ENCODE assay signal across 34 cellular contexts in genomic region chr5:66529704-66530103, GRCh38.
"Had no signal": no experiment of that assay in that cellular context is flagged by ENCODE, and none has a peak within 500 bp of the region (broad histone marks: within the 10 kb centered on the region; RNA-seq: fewer than 3 reads in every experiment).

No MANE protein-coding gene starts in this region.

- H3K36me3 ChIP-seq: adrenal gland, breast epithelium, Peyer's patch had no signal

- H3K27me3 ChIP-seq: body of pancreas, breast epithelium, Peyer's patch had no signal

- H3K4me3 ChIP-seq: adrenal gland, body of pancreas, breast epithelium, Peyer's patch, SK-N-MC had no signal

- ATAC-seq: activated CD8-positive, alpha-beta T cell treated with anti-CD3 and anti-CD28 coated beads, Interleukin-2, amount 10 ng/mL, durations not matched to agents 7 days and 5 days; activated naive CD4-positive, alpha-beta T cell treated with anti-CD3 and anti-CD28 coated beads, Interleukin-2, amount 50 U/mL, for 72 hours; activated T-cell treated with anti-CD3 and anti-CD28 coated beads, Interleukin-2, amount 50 U/mL, for 4 hours; body of pancreas; PC-3 had no signal

- H3K27me3 Mint-ChIP-seq: activated B cell treated with CpG ODN at 0.5 μM for 24 hours had no signal

- H3K9me3 Mint-ChIP-seq: activated B cell treated with CpG ODN at 0.5 μM for 24 hours; activated naive CD4-positive, alpha-beta T cell treated with anti-CD3 and anti-CD28 coated beads for 36 hours; activated naive CD4-positive, alpha-beta T cell treated with anti-CD3 and anti-CD28 coated beads, Interleukin-2, amount 50 U/mL, for 72 hours; activated T-cell treated with anti-CD3 and anti-CD28 coated beads, Interleukin-2, amount 50 U/mL, for 4 hours; activated T-helper 1 cell treated with anti-CD3 and anti-CD28 coated beads, Interleukin-12 subunit alpha, Interleukin-12 subunit beta, Interleukin-2, Interleukin-4 antibody, amounts not matched to agents 30 ng/mL and 10 ng/mL and 1 ng/mL, durations not matched to agents 14 hours and 24 hours and 36 hours; T-helper 1 cell treated with Interleukin-12 subunit alpha and Interleukin-12 subunit beta and Interleukin-4 antibody, amounts not matched to agents 30 μg/mL and 1 μg/mL, for 36 hours; T-helper 2 cell treated with Interferon-gamma antibody and Interleukin-4, amounts not matched to agents 5 μg/mL and 100 μg/mL, for 36 hours had no signal

- H3K27ac Mint-ChIP-seq: activated B cell treated with CpG ODN at 0.5 μM for 24 hours; activated CD8-positive, alpha-beta T cell treated with anti-CD3 and anti-CD28 coated beads, Interleukin-2, amount 10 ng/mL, durations not matched to agents 7 days and 5 days; activated naive CD4-positive, alpha-beta T cell treated with anti-CD3 and anti-CD28 coated beads for 36 hours; activated naive CD4-positive, alpha-beta T cell treated with anti-CD3 and anti-CD28 coated beads, Interleukin-2, amount 50 U/mL, for 72 hours; activated T-helper 1 cell treated with anti-CD3 and anti-CD28 coated beads, Interleukin-12 subunit alpha, Interleukin-12 subunit beta, Interleukin-2, Interleukin-4 antibody, amounts not matched to agents 30 ng/mL and 10 ng/mL and 1 ng/mL, durations not matched to agents 14 hours and 24 hours and 36 hours; T-helper 1 cell treated with Interleukin-12 subunit alpha and Interleukin-12 subunit beta and Interleukin-4 antibody, amounts not matched to agents 30 μg/mL and 1 μg/mL, for 36 hours; T-helper 2 cell treated with Interferon-gamma antibody and Interleukin-4, amounts not matched to agents 5 μg/mL and 100 μg/mL, for 36 hours had no signal

- DNase-seq: activated B cell treated with CpG ODN at 0.5 μM for 24 hours; activated CD4-positive, alpha-beta T cell treated with anti-CD3 and anti-CD28 coated beads for 48 hours; activated CD4-positive, alpha-beta T cell treated with anti-CD3 and anti-CD28 coated beads, Interleukin-2, amount 50 U/mL, for 4 hours; activated CD4-positive, CD25-positive, alpha-beta regulatory T cell treated with anti-CD3 and anti-CD28 coated beads, Interleukin-2, amount 50 U/mL, for 72 hours; activated CD8-positive, alpha-beta T cell treated with anti-CD3 and anti-CD28 coated beads, Interleukin-2, amount 10 ng/mL, durations not matched to agents 7 days and 5 days; activated gamma-delta T cell treated with Interleukin-2 at 50 U/mL for 16 hours; activated T-cell treated with anti-CD3 and anti-CD28 coated beads for 4 hours; activated T-cell treated with anti-CD3 and anti-CD28 coated beads, Interleukin-2, amount 50 U/mL, for 4 hours; adrenal gland; caudate nucleus; cerebellar nuclear complex; MM.1S; MV-4-11; NCI-H1092; NCI-H1436 treated with DMSO at 0.1 percent for 48 hours; NCI-H1930; NCI-H2081 treated with DMSO at 0.1 percent for 48 hours; NCI-H2171; NCI-H510A; NCI-H748 treated with DMSO at 0.1 percent for 48 hours; NK-92 treated with Interleukin-12 subunit alpha and Interleukin-12 subunit beta, amount 100 ng/mL, for 24 hours; PC-3; Right ventricle myocardium superior had no signal

- H3K4me1 ChIP-seq: adrenal gland, body of pancreas, breast epithelium, Peyer's patch had no signal

- H3K27ac ChIP-seq: adrenal gland, body of pancreas, breast epithelium, KMS-11, Peyer's patch, RWPE1, SK-N-MC had no signal

- H3K9me3 ChIP-seq: adrenal gland, body of pancreas, breast epithelium, Peyer's patch had no signal

- H3K4me3 Mint-ChIP-seq: activated B cell treated with CpG ODN at 0.5 μM for 24 hours; activated CD8-positive, alpha-beta T cell treated with anti-CD3 and anti-CD28 coated beads, Interleukin-2, amount 10 ng/mL, durations not matched to agents 7 days and 5 days; activated naive CD4-positive, alpha-beta T cell treated with anti-CD3 and anti-CD28 coated beads for 36 hours; activated T-cell treated with anti-CD3 and anti-CD28 coated beads, Interleukin-2, amount 50 U/mL, for 4 hours; activated T-helper 1 cell treated with anti-CD3 and anti-CD28 coated beads, Interleukin-12 subunit alpha, Interleukin-12 subunit beta, Interleukin-2, Interleukin-4 antibody, amounts not matched to agents 30 ng/mL and 10 ng/mL and 1 ng/mL, durations not matched to agents 14 hours and 24 hours and 36 hours; T-helper 1 cell treated with Interleukin-12 subunit alpha and Interleukin-12 subunit beta and Interleukin-4 antibody, amounts not matched to agents 30 μg/mL and 1 μg/mL, for 36 hours; T-helper 2 cell treated with Interferon-gamma antibody and Interleukin-4, amounts not matched to agents 5 μg/mL and 100 μg/mL, for 36 hours had no signal

- H3K36me3 Mint-ChIP-seq: activated naive CD4-positive, alpha-beta T cell treated with anti-CD3 and anti-CD28 coated beads, Interleukin-2, amount 50 U/mL, for 72 hours had no signal
